ENCODE assay signal across 1 cellular context in genomic region chr2:47313141-47313691, GRCh38.
TF ChIP-seq lines count a peak whose summit lies in the region.

No MANE protein-coding gene starts in this region.

TF ChIP-seq in GM23338, 12 proteins besides CTCF, POLR2A, EP300 and RAD21 (continued from another document):
- TF ChIP-seq, protein P1, sequence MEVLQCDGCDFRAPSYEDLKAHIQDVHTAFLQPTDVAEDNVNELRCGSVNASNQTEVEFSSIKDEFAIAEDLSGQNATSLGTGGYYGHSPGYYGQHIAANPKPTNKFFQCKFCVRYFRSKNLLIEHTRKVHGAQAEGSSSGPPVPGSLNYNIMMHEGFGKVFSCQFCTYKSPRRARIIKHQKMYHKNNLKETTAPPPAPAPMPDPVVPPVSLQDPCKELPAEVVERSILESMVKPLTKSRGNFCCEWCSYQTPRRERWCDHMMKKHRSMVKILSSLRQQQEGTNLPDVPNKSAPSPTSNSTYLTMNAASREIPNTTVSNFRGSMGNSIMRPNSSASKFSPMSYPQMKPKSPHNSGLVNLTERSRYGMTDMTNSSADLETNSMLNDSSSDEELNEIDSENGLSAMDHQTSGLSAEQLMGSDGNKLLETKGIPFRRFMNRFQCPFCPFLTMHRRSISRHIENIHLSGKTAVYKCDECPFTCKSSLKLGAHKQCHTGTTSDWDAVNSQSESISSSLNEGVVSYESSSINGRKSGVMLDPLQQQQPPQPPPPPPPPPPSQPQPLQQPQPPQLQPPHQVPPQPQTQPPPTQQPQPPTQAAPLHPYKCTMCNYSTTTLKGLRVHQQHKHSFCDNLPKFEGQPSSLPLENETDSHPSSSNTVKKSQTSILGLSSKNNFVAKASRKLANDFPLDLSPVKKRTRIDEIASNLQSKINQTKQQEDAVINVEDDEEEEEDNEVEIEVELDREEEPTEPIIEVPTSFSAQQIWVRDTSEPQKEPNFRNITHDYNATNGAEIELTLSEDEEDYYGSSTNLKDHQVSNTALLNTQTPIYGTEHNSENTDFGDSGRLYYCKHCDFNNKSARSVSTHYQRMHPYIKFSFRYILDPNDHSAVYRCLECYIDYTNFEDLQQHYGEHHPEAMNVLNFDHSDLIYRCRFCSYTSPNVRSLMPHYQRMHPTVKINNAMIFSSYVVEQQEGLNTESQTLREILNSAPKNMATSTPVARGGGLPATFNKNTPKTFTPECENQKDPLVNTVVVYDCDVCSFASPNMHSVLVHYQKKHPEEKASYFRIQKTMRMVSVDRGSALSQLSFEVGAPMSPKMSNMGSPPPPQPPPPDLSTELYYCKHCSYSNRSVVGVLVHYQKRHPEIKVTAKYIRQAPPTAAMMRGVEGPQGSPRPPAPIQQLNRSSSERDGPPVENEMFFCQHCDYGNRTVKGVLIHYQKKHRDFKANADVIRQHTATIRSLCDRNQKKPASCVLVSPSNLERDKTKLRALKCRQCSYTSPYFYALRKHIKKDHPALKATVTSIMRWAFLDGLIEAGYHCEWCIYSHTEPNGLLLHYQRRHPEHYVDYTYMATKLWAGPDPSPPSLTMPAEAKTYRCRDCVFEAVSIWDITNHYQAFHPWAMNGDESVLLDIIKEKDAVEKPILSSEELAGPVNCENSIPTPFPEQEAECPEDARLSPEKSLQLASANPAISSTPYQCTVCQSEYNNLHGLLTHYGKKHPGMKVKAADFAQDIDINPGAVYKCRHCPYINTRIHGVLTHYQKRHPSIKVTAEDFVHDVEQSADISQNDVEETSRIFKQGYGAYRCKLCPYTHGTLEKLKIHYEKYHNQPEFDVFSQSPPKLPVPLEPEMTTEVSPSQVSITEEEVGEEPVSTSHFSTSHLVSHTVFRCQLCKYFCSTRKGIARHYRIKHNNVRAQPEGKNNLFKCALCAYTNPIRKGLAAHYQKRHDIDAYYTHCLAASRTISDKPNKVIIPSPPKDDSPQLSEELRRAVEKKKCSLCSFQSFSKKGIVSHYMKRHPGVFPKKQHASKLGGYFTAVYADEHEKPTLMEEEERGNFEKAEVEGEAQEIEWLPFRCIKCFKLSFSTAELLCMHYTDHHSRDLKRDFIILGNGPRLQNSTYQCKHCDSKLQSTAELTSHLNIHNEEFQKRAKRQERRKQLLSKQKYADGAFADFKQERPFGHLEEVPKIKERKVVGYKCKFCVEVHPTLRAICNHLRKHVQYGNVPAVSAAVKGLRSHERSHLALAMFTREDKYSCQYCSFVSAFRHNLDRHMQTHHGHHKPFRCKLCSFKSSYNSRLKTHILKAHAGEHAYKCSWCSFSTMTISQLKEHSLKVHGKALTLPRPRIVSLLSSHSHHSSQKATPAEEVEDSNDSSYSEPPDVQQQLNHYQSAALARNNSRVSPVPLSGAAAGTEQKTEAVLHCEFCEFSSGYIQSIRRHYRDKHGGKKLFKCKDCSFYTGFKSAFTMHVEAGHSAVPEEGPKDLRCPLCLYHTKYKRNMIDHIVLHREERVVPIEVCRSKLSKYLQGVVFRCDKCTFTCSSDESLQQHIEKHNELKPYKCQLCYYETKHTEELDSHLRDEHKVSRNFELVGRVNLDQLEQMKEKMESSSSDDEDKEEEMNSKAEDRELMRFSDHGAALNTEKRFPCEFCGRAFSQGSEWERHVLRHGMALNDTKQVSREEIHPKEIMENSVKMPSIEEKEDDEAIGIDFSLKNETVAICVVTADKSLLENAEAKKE (CRISPR knock-in tag; IDR thresholded peaks at IDR 0.05): no peak
- no peak for TF ChIP-seq NANOG (IDR thresholded peaks at IDR 0.05; ENCODE audit: borderline replicate concordance)
- TF ChIP-seq EZH2 (IDR thresholded peaks at IDR 0.05; ENCODE audit: low read depth, unreplicated experiment): no peak
